ENCODE assay signal across 29 cellular contexts in the genomic region with DNA sequence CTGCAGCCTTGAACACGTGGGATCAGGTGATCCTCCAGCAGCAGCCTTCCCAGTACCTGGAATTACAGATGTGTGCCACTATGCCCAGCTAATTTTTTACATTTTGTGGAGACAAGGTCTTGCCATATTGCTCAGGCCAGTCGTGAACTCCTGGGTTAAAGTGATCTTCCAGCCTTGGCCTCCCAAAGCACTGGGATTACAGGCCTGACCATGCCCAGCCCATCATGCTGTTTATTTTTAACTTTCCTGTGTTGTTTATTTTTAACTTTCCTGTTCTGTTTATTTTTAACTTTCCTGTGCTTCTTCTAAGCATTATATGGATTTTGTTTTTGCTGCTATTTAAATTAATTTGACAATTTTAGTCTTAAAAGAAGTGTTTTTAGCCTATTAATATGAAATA.
"Had no signal": no experiment of that assay in that cellular context is flagged by ENCODE, and none has a peak within 500 bp of the region (broad histone marks: within the 10 kb centered on the region; RNA-seq: fewer than 3 reads in every experiment).

No MANE protein-coding gene starts in this region.

- H3K27me3 Mint-ChIP-seq: central memory CD8-positive, alpha-beta T cell; effector memory CD8-positive, alpha-beta T cell; naive B cell; natural killer cell treated with Interleukin-12 subunit alpha and Interleukin-12 subunit beta and Interleukin-15 and Interleukin-18, amount 100 ng/mL, for 72 hours; stimulated activated naive CD8-positive, alpha-beta T cell treated with anti-CD3 and anti-CD28 coated beads, Interleukin-15, amount 100 ng/mL, for 72 hours had no signal

- DNase-seq: cortex of kidney; effector memory CD8-positive, alpha-beta T cell; foreskin fibroblast; gastrocnemius medialis; head of caudate nucleus; mesenchymal stem cell; mucosa of descending colon; naive B cell; nucleus accumbens; psoas muscle; retina; stimulated activated CD4-positive, alpha-beta T cell treated with anti-CD3 and anti-CD28 coated beads, Interleukin-12 subunit alpha, Interleukin-12 subunit beta, amount 100 ng/mL, for 4 hours; stimulated activated CD4-positive, alpha-beta T cell treated with anti-CD3 and anti-CD28 coated beads, Interleukin-1b, Interleukin-23, amount 100 ng/mL, for 48 hours; stimulated activated CD4-positive, alpha-beta T cell treated with anti-CD3 and anti-CD28 coated beads, Interleukin-4, amount 100 ng/mL, for 1 hour; stimulated activated CD8-positive, alpha-beta memory T cell treated with anti-CD3 and anti-CD28 coated beads, Interleukin-4, amount 100 ng/mL, for 48 hours; stimulated activated naive CD4-positive, alpha-beta T cell; stimulated activated naive CD8-positive, alpha-beta T cell treated with anti-CD3 and anti-CD28 coated beads, Interleukin-15, amount 100 ng/mL, for 72 hours; transverse colon; upper lobe of right lung; uterus had no signal

- H3K4me1 Mint-ChIP-seq: central memory CD8-positive, alpha-beta T cell; naive B cell; neural progenitor cell; stimulated activated naive CD8-positive, alpha-beta T cell treated with anti-CD3 and anti-CD28 coated beads, Interleukin-15, amount 100 ng/mL, for 72 hours had no signal

- H3K36me3 ChIP-seq: gastrocnemius medialis, neural progenitor cell, suprapubic skin, transverse colon, upper lobe of right lung, uterus had no signal

- H3K9me3 Mint-ChIP-seq: mesothelial cell of epicardium, neural progenitor cell had no signal

- H3K9me3 ChIP-seq: gastrocnemius medialis, mucosa of descending colon, psoas muscle, suprapubic skin, transverse colon, upper lobe of right lung, uterus had no signal

- H3K27ac ChIP-seq: gastrocnemius medialis, hepatocyte, neural progenitor cell, psoas muscle, suprapubic skin, transverse colon, upper lobe of right lung, uterus had no signal

- H3K4me1 ChIP-seq: gastrocnemius medialis, neural progenitor cell, psoas muscle, suprapubic skin, upper lobe of right lung, uterus had no signal

- ATAC-seq: effector memory CD8-positive, alpha-beta T cell; esophagus mucosa; gastrocnemius medialis; mucosa of descending colon; natural killer cell treated with Interleukin-12 subunit alpha and Interleukin-12 subunit beta and Interleukin-15 and Interleukin-18, amount 100 ng/mL, for 72 hours; psoas muscle; sciatic nerve; stimulated activated naive CD8-positive, alpha-beta T cell treated with anti-CD3 and anti-CD28 coated beads, Interleukin-15, amount 100 ng/mL, for 72 hours; upper lobe of right lung had no signal

- H3K4me3 Mint-ChIP-seq: central memory CD8-positive, alpha-beta T cell; effector memory CD8-positive, alpha-beta T cell; mesothelial cell of epicardium; naive B cell; natural killer cell treated with Interleukin-12 subunit alpha and Interleukin-12 subunit beta and Interleukin-15 and Interleukin-18, amount 100 ng/mL, for 72 hours; neural progenitor cell; stimulated activated naive CD8-positive, alpha-beta T cell treated with anti-CD3 and anti-CD28 coated beads, Interleukin-15, amount 100 ng/mL, for 72 hours had no signal

- H3K4me2 ChIP-seq: hepatocyte, neural progenitor cell, smooth muscle cell had no signal

- H3K9ac ChIP-seq: neural progenitor cell had no signal

- H3K27ac Mint-ChIP-seq: effector memory CD8-positive, alpha-beta T cell; mesothelial cell of epicardium; natural killer cell treated with Interleukin-12 subunit alpha and Interleukin-12 subunit beta and Interleukin-15 and Interleukin-18, amount 100 ng/mL, for 72 hours; neural progenitor cell; stimulated activated naive CD8-positive, alpha-beta T cell treated with anti-CD3 and anti-CD28 coated beads, Interleukin-15, amount 100 ng/mL, for 72 hours had no signal

- H3K27me3 ChIP-seq: gastrocnemius medialis, hepatocyte, neural progenitor cell, suprapubic skin, transverse colon, upper lobe of right lung, uterus had no signal

- H3K36me3 Mint-ChIP-seq: mesothelial cell of epicardium, naive B cell, neural progenitor cell had no signal

- H3K4me3 ChIP-seq: gastrocnemius medialis, hepatocyte, mucosa of descending colon, neural progenitor cell, psoas muscle, smooth muscle cell, suprapubic skin, transverse colon, upper lobe of right lung, uterus had no signal
